ENCODE assay signal across 21 cellular contexts in genomic region chr1:234313171-234313570, GRCh38.
A peak's percentile ranks its signal among the peaks of the same experiment; 100 is the strongest.
DNase-seq lines count a peak whose midpoint lies in the region; ATAC-seq and TF ChIP-seq lines count a peak whose summit lies in the region.
"Had no signal": no experiment of that assay in that cellular context is flagged by ENCODE, and none has a peak within 500 bp of the region (broad histone marks: within the 10 kb centered on the region; RNA-seq: fewer than 3 reads in every experiment).

No MANE protein-coding gene starts in this region.

- H3K4me1 Mint-ChIP-seq in central memory CD8-positive, alpha-beta T cell = peaks cover 36% of the 10 kb centered on the region

- H3K4me3 Mint-ChIP-seq in central memory CD8-positive, alpha-beta T cell = peak overlapping the region; percentile 36
- H3K4me3 Mint-ChIP-seq: IgD-negative memory B cell had no signal

- peak; percentile 48 for DNase-seq in stimulated activated CD4-positive, alpha-beta T cell treated with anti-CD3 and anti-CD28 coated beads, Interleukin-1b, Interleukin-23, amount 100 ng/mL, for 48 hours
- no peak for DNase-seq in stimulated activated CD4-positive, alpha-beta T cell treated with anti-CD3 and anti-CD28 coated beads, Interleukin-4, amount 100 ng/mL, for 4 hours
- DNase-seq in RKO (ENCODE audit: low spot score) = peak; percentile 14
- no peak for DNase-seq in central memory CD8-positive, alpha-beta T cell (ENCODE audit: low spot score in 2 of 2)
- DNase-seq in vagina (ENCODE audit: extremely low spot score in 2 of 2) = peak; percentile 31 to 47
- DNase-seq in pons (ENCODE audit: low spot score) = no peak
- DNase-seq in Right ventricle myocardium inferior (ENCODE audit: missing footprints) = no peak
- DNase-seq: activated gamma-delta T cell treated with Interleukin-2 at 50 U/mL for 16 hours, anterior cingulate cortex, cortex of kidney, DMS 273 treated with DMSO at 0.1 percent for 48 hours, islet precursor cell, NCI-H1105, NCI-H1930, NCI-H2227 treated with DMSO at 0.1 percent for 48 hours, NCI-H69, posterior cingulate gyrus had no signal

- intact Hi-C loops in vagina (cut with DNase I) = no loop called here
- intact Hi-C loops in Right ventricle myocardium inferior (cut with DNase I) = loop anchor here (5.0 kb wide), 1 partner anchor 201 kb away; no protein-coding TSS in a partner anchor

- no peak overlapping the region for H3K27ac ChIP-seq in vagina
- H3K27ac ChIP-seq: cardiac muscle cell, thoracic aorta had no signal

- peaks cover 2% of the 10 kb centered on the region for H3K36me3 Mint-ChIP-seq in central memory CD8-positive, alpha-beta T cell (ENCODE audit: insufficient read depth)
- H3K36me3 Mint-ChIP-seq: IgD-negative memory B cell had no signal

- H3K27ac Mint-ChIP-seq in central memory CD8-positive, alpha-beta T cell (ENCODE audit: low read depth) = peak overlapping the region; percentile 93

- H3K27me3 ChIP-seq in vagina = no peaks in the 10 kb centered on the region
- H3K27me3 ChIP-seq: cardiac muscle cell had no signal

- H3K9me3 Mint-ChIP-seq in central memory CD8-positive, alpha-beta T cell = no peaks in the 10 kb centered on the region
- H3K9me3 Mint-ChIP-seq: IgD-negative memory B cell had no signal

- H3K4me1 ChIP-seq in vagina = no peaks in the 10 kb centered on the region

- no peaks in the 10 kb centered on the region for H3K27me3 Mint-ChIP-seq in central memory CD8-positive, alpha-beta T cell

- no peaks in the 10 kb centered on the region for H3K9me3 ChIP-seq in vagina
- H3K9me3 ChIP-seq: thoracic aorta had no signal

- H3K36me3 ChIP-seq in vagina = no peaks in the 10 kb centered on the region
- H3K36me3 ChIP-seq: cardiac muscle cell, thoracic aorta had no signal

- TF ChIP-seq CTCF in vagina (IDR thresholded peaks at IDR 0.05) = no peak

- ATAC-seq in central memory CD8-positive, alpha-beta T cell (replicated peaks; ENCODE audit: extremely low read depth, poor library complexity, severe bottlenecking) = no peak
- no peak for ATAC-seq in Right ventricle myocardium inferior
- ATAC-seq: sciatic nerve had no signal

- TF ChIP-seq POLR2A in vagina (IDR thresholded peaks at IDR 0.05) = no peak

- no peak overlapping the region for H3K4me3 ChIP-seq in vagina
- H3K4me3 ChIP-seq: cardiac muscle cell, thoracic aorta had no signal

Comparison
In these comparisons a context has a peak if more than half of its experiments do, and no peak if none do; other contexts are left out.
1. DNase-seq: peak in stimulated activated CD4-positive, alpha-beta T cell treated with anti-CD3 and anti-CD28 coated beads, Interleukin-1b, Interleukin-23, amount 100 ng/mL, for 48 hours (single experiment), RKO (single experiment) and vagina (2 of 2); none in stimulated activated CD4-positive, alpha-beta T cell treated with anti-CD3 and anti-CD28 coated beads, Interleukin-4, amount 100 ng/mL, for 4 hours (0 of 2), central memory CD8-positive, alpha-beta T cell (0 of 2), pons (single experiment) and Right ventricle myocardium inferior (single experiment).